15 cellular contexts compared by ENCODE assay signal in the genomic region with DNA sequence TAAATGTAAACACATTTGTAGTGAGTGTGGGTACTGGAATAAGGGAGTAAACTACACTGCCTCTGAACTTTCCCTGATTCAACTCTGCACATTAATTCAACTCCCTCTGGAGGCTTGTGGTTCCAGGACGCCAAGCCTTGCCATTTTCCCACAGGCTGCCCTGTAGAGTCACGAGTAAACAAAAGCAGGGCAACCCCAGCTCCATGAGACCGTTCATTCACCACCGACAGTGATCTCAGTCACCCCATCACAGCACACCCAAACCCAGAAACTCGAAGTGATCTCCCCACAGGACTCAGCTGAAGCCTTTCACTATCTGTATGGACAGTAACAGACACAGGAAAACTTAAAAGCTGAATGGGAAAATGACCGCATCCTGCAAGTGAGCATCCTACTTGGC.
DNase-seq lines count a peak whose midpoint lies in the region; ATAC-seq and TF ChIP-seq lines count a peak whose summit lies in the region.
"Had no signal": no experiment of that assay in that cellular context is flagged by ENCODE, and none has a peak within 500 bp of the region (broad histone marks: within the 10 kb centered on the region; RNA-seq: fewer than 3 reads in every experiment).

No MANE protein-coding gene starts in this region.

- H3K27ac Mint-ChIP-seq in T-helper 1 cell treated with Interleukin-12 subunit alpha and Interleukin-12 subunit beta and Interleukin-4 antibody, amounts not matched to agents 30 μg/mL and 1 μg/mL, for 36 hours, result peak overlapping the region; percentile 58
- peak overlapping the region; percentile 48 for H3K27ac Mint-ChIP-seq in activated naive CD8-positive, alpha-beta T cell treated with anti-CD3 and anti-CD28 coated beads, Interleukin-2, amount 50 U/mL, for 24 hours

- no peak for TF ChIP-seq POLR2A in spleen (IDR thresholded peaks at IDR 0.05)

- WGBS in hepatocyte (ENCODE audit: low lambda C conversion rate, missing lambda C conversion rate), result 76% methylated on average over 6 of the region's 6 CpGs
- 71 to 85% (median 79%) methylated on average over 6 of the region's 6 CpGs for WGBS in spleen, 5 donors

- peaks cover 76% of the 10 kb centered on the region for H3K79me2 ChIP-seq in hepatocyte

- H3K4me2 ChIP-seq in hepatocyte, result peak overlapping the region; percentile 29

- no peaks in the 10 kb centered on the region for H3K27me3 ChIP-seq in hepatocyte
- no peaks in the 10 kb centered on the region for H3K27me3 ChIP-seq in spleen (replicated peaks in 1 of 7)
- H3K27me3 ChIP-seq: heart right ventricle had no signal

- H3K4me1 Mint-ChIP-seq in T-helper 1 cell treated with Interleukin-12 subunit alpha and Interleukin-12 subunit beta and Interleukin-4 antibody, amounts not matched to agents 30 μg/mL and 1 μg/mL, for 36 hours (ENCODE audit: low read depth), result peaks cover 56% of the 10 kb centered on the region
- H3K4me1 Mint-ChIP-seq in activated naive CD8-positive, alpha-beta T cell treated with anti-CD3 and anti-CD28 coated beads, Interleukin-2, amount 50 U/mL, for 24 hours, result peaks cover 90% of the 10 kb centered on the region

- H3K4me3 ChIP-seq in hepatocyte, result no peak overlapping the region
- H3K4me3 ChIP-seq in spleen, result no peak overlapping the region
- H3K4me3 ChIP-seq: heart right ventricle had no signal

- H3K27me3 Mint-ChIP-seq in T-helper 1 cell treated with Interleukin-12 subunit alpha and Interleukin-12 subunit beta and Interleukin-4 antibody, amounts not matched to agents 30 μg/mL and 1 μg/mL, for 36 hours (ENCODE audit: low read depth), result no peaks in the 10 kb centered on the region
- H3K27me3 Mint-ChIP-seq in activated naive CD8-positive, alpha-beta T cell treated with anti-CD3 and anti-CD28 coated beads, Interleukin-2, amount 50 U/mL, for 24 hours, result no peaks in the 10 kb centered on the region

- H3K9me3 ChIP-seq in hepatocyte (ENCODE audit: low read depth) (no peaks in the 10 kb centered on the region), spleen (no peaks in the 10 kb centered on the region)
- H3K9me3 ChIP-seq: heart right ventricle had no signal

- no peaks in the 10 kb centered on the region for H3K9me3 Mint-ChIP-seq in T-helper 1 cell treated with Interleukin-12 subunit alpha and Interleukin-12 subunit beta and Interleukin-4 antibody, amounts not matched to agents 30 μg/mL and 1 μg/mL, for 36 hours
- no peaks in the 10 kb centered on the region for H3K9me3 Mint-ChIP-seq in activated naive CD8-positive, alpha-beta T cell treated with anti-CD3 and anti-CD28 coated beads, Interleukin-2, amount 50 U/mL, for 24 hours

- no peak overlapping the region for H3K4me3 Mint-ChIP-seq in T-helper 1 cell treated with Interleukin-12 subunit alpha and Interleukin-12 subunit beta and Interleukin-4 antibody, amounts not matched to agents 30 μg/mL and 1 μg/mL, for 36 hours
- H3K4me3 Mint-ChIP-seq in activated naive CD8-positive, alpha-beta T cell treated with anti-CD3 and anti-CD28 coated beads, Interleukin-2, amount 50 U/mL, for 24 hours, result no peak overlapping the region

- no peak for TF ChIP-seq CTCF in hepatocyte (IDR thresholded peaks at IDR 0.05; ENCODE audit: poor library complexity)
- no peak for TF ChIP-seq CTCF in spleen (IDR thresholded peaks at IDR 0.05 in 8 of 11, conservative IDR thresholded peaks at IDR 0.05 in 3 of 11)

- DNase-seq in T-helper 1 cell (no peak), hepatocyte (ENCODE audit: low spot score) (no peak), spleen (no peak), NCI-H2196 treated with DMSO at 0.1 percent for 48 hours (lab: John Stamatoyannopoulos, UW; ENCODE audit: unreplicated experiment) (no peak)
- no peak for DNase-seq in activated naive CD8-positive, alpha-beta T cell treated with anti-CD3 and anti-CD28 coated beads, Interleukin-2, amount 50 U/mL, for 24 hours
- DNase-seq: activated effector memory CD4-positive, alpha-beta T cell treated with Interleukin-2 at 50 U/mL for 16 hours; DMS 273 treated with DMSO at 0.1 percent for 48 hours; heart right ventricle; left ventricle myocardium superior; NCI-H446 treated with DMSO at 0.1 percent for 48 hours; stimulated activated CD4-positive, alpha-beta T cell treated with anti-CD3 and anti-CD28 coated beads, Interleukin-4, amount 100 ng/mL, for 24 hours had no signal

- H3K27ac ChIP-seq in hepatocyte (peak overlapping the region; percentile 79), spleen (peak overlapping the region in 7 of 8 donors; percentile 75 to 93 (median 85))
- H3K27ac ChIP-seq: 22Rv1 had no signal

- peaks cover 38% of the 10 kb centered on the region for H3K4me1 ChIP-seq in hepatocyte (ENCODE audit: insufficient read depth)
- peaks cover 37 to 100% (median 69%) of the 10 kb centered on the region in 6 donors for H3K4me1 ChIP-seq in spleen

- H4K20me1 ChIP-seq in hepatocyte (ENCODE audit: insufficient read depth, poor library complexity, severe bottlenecking), result no peaks in the 10 kb centered on the region

- peaks cover 36% of the 10 kb centered on the region for H3K36me3 Mint-ChIP-seq in T-helper 1 cell treated with Interleukin-12 subunit alpha and Interleukin-12 subunit beta and Interleukin-4 antibody, amounts not matched to agents 30 μg/mL and 1 μg/mL, for 36 hours (ENCODE audit: low read depth)
- H3K36me3 Mint-ChIP-seq in activated naive CD8-positive, alpha-beta T cell treated with anti-CD3 and anti-CD28 coated beads, Interleukin-2, amount 50 U/mL, for 24 hours (ENCODE audit: low read depth), result peaks cover 49% of the 10 kb centered on the region

- H3K9me2 ChIP-seq in hepatocyte (replicated peaks; ENCODE audit: insufficient read depth), result no peaks in the 10 kb centered on the region

- no peak overlapping the region for H2AFZ ChIP-seq in hepatocyte

- no peaks in the 10 kb centered on the region for H3K36me3 ChIP-seq in hepatocyte (replicated peaks; ENCODE audit: insufficient read depth, low read depth)
- H3K36me3 ChIP-seq in spleen, result peaks cover 0 to 19% (median 0%) of the 10 kb centered on the region in 6 donors

- intact Hi-C loops in spleen (cut with DNase I; ENCODE audit: low total_unique reads), result no loop called here

- no peak for ATAC-seq in activated naive CD8-positive, alpha-beta T cell treated with anti-CD3 and anti-CD28 coated beads, Interleukin-2, amount 50 U/mL, for 24 hours
- no peak for ATAC-seq in GM21367 (IDR thresholded peaks at IDR 0.05; ENCODE audit: unreplicated experiment)
- ATAC-seq in HG03469 (IDR thresholded peaks at IDR 0.05; ENCODE audit: unreplicated experiment), result no peak
- ATAC-seq: left ventricle myocardium superior had no signal
